Comparison of ENCODE assay signal across 24 cellular contexts in the genomic region with DNA sequence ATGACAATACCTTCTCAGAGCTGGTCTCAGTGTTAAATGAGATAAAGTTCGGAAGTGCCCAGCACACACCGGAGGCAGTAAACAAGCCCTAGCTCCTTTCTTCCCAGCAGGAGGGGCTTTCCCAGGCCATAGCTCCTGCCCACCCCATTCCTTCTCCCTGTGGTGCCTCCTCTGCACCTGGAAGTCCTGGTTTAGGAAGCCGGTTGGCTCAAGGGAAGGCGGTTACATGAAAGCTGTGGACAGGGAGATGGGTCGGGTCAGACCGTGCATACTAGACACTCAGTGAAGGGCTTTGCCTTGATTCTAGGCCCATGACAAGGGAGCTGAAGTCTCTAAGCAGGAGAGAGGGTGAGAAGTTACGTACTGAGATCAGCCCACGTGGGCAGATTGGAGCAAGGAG.
"Had no signal": no experiment of that assay in that cellular context is flagged by ENCODE, and none has a peak within 500 bp of the region (broad histone marks: within the 10 kb centered on the region; RNA-seq: fewer than 3 reads in every experiment).

No MANE protein-coding gene starts in this region.

- DNase-seq: hypothalamus; islet precursor cell; left ventricle myocardium inferior; mesendoderm; naive B cell; natural killer cell; nephron progenitor cell; occipital lobe; right lobe of liver; stimulated activated CD4-positive, alpha-beta T cell treated with anti-CD3 and anti-CD28 coated beads, Interleukin-2, amount 100 ng/mL, for 24 hours; stimulated activated CD4-positive, alpha-beta T cell treated with anti-CD3 and anti-CD28 coated beads, Interleukin-4, amount 100 ng/mL, for 1 hour; stimulated activated naive B cell treated with anti-CD40 and anti-IgM and Interleukin-4, amounts not matched to agents 10 μg/mL and 1 μg/mL and 100 μg/mL, for 72 hours; stimulated activated naive CD8-positive, alpha-beta T cell treated with anti-CD3 and anti-CD28 coated beads, Interleukin-15, Interleukin-2, amounts not matched to agents 100 U/mL and 50 U/mL, for 24 hours; stomach had no signal

- H3K4me3 Mint-ChIP-seq: mesothelial cell of epicardium; naive B cell; natural killer cell; nephron progenitor cell; neural progenitor cell; stimulated activated naive B cell treated with anti-CD40 and anti-IgM and Interleukin-4, amounts not matched to agents 10 μg/mL and 1 μg/mL and 100 μg/mL, for 72 hours; type B pancreatic cell had no signal

- H3K27me3 ChIP-seq: neural progenitor cell, right atrium auricular region, right lobe of liver, stomach, tibial nerve, vagina had no signal

- ATAC-seq: natural killer cell; right lobe of liver; stimulated activated naive B cell treated with anti-CD40 and anti-IgM and Interleukin-4, amounts not matched to agents 10 μg/mL and 1 μg/mL and 100 μg/mL, for 72 hours; stimulated activated naive CD8-positive, alpha-beta T cell treated with anti-CD3 and anti-CD28 coated beads, Interleukin-15, Interleukin-2, amounts not matched to agents 100 U/mL and 50 U/mL, for 24 hours had no signal

- H3K9me3 Mint-ChIP-seq: mesothelial cell of epicardium; naive B cell; natural killer cell; nephron progenitor cell; neural progenitor cell; stimulated activated naive B cell treated with anti-CD40 and anti-IgM and Interleukin-4, amounts not matched to agents 10 μg/mL and 1 μg/mL and 100 μg/mL, for 72 hours; type B pancreatic cell had no signal

- H2AFZ ChIP-seq: neural progenitor cell, parathyroid adenoma had no signal

- H3K4me2 ChIP-seq: neural progenitor cell, smooth muscle cell had no signal

- H3K4me3 ChIP-seq: left ventricle myocardium inferior, lung, neural progenitor cell, right atrium auricular region, right lobe of liver, smooth muscle cell, stomach, tibial nerve, vagina had no signal

- H3K27ac Mint-ChIP-seq: mesothelial cell of epicardium; naive B cell; natural killer cell; nephron progenitor cell; neural progenitor cell; stimulated activated naive B cell treated with anti-CD40 and anti-IgM and Interleukin-4, amounts not matched to agents 10 μg/mL and 1 μg/mL and 100 μg/mL, for 72 hours; type B pancreatic cell had no signal

- H3K4me1 ChIP-seq: parathyroid adenoma, right atrium auricular region, vagina had no signal

- H3K4me1 Mint-ChIP-seq: mesothelial cell of epicardium, naive B cell, natural killer cell had no signal

- H3K9me3 ChIP-seq: left ventricle myocardium inferior, neutrophil, right atrium auricular region, right lobe of liver, stomach, tibial nerve, vagina had no signal

- H3K36me3 ChIP-seq: neural progenitor cell, neutrophil, right atrium auricular region, right lobe of liver, vagina had no signal

- H3K9ac ChIP-seq: neural progenitor cell, parathyroid adenoma had no signal

- H3K36me3 Mint-ChIP-seq: naive B cell; natural killer cell; stimulated activated naive B cell treated with anti-CD40 and anti-IgM and Interleukin-4, amounts not matched to agents 10 μg/mL and 1 μg/mL and 100 μg/mL, for 72 hours; type B pancreatic cell had no signal

- H3K27ac ChIP-seq: left ventricle myocardium inferior, neural progenitor cell, neutrophil, parathyroid adenoma, right atrium auricular region, right lobe of liver, tibial nerve, vagina had no signal
